9 cellular contexts compared by ENCODE assay signal in the genomic region with DNA sequence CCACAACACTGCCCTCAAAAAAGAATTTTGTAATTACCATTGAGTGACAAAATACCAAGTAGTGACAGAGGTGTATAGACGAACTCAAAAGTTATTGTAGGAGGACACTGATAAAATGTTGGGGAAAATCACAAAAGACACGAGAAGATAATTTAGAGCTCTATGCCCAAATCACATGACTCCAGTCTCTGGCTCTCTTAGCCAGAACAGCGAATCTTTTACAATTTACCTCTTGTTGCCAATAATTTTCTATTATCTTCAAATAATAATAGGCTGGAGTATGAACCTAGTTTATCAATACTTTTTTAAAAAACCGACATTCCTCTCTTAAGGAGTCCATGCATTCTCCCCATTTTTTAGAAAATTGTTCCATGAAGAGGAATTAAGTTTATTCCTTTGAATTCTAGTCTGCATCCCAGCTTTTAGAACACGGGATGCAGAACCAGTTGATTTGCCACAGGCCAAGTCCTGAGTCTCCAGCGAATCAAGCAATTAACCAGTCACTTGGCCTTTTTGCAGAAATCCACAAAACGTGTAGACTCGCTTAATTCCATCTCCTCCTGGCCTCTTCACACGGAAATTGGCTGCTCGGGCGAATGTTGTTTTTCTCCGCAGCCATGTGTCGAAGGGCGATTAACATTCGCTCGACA. TPM values are rescaled to one million over a fixed set of nuclear protein-coding genes. Genes with fewer than 3 reads are reported as not detected.
DNase-seq lines count a peak whose midpoint lies in the region; ATAC-seq lines count a peak whose summit lies in the region.
"Had no signal": no experiment of that assay in that cellular context is flagged by ENCODE, and none has a peak within 500 bp of the region (broad histone marks: within the 10 kb centered on the region; RNA-seq: fewer than 3 reads in every experiment).

No MANE protein-coding gene starts in this region.

- peaks cover 4% of the 10 kb centered on the region for H3K4me1 Mint-ChIP-seq in activated naive CD8-positive, alpha-beta T cell treated with anti-CD3 and anti-CD28 coated beads for 36 hours
- H3K4me1 Mint-ChIP-seq in stimulated activated memory B cell treated with anti-CD40 and anti-IgM and Interleukin-4, amounts not matched to agents 10 μg/mL and 1 μg/mL and 100 μg/mL, for 72 hours, result peaks cover 14% of the 10 kb centered on the region

- peaks cover 67% of the 10 kb centered on the region for H3K27me3 Mint-ChIP-seq in activated naive CD8-positive, alpha-beta T cell treated with anti-CD3 and anti-CD28 coated beads for 36 hours
- H3K27me3 Mint-ChIP-seq in stimulated activated memory B cell treated with anti-CD40 and anti-IgM and Interleukin-4, amounts not matched to agents 10 μg/mL and 1 μg/mL and 100 μg/mL, for 72 hours, result peaks cover 77% of the 10 kb centered on the region

- H3K36me3 Mint-ChIP-seq in activated naive CD8-positive, alpha-beta T cell treated with anti-CD3 and anti-CD28 coated beads for 36 hours, result no peaks in the 10 kb centered on the region
- no peaks in the 10 kb centered on the region for H3K36me3 Mint-ChIP-seq in stimulated activated memory B cell treated with anti-CD40 and anti-IgM and Interleukin-4, amounts not matched to agents 10 μg/mL and 1 μg/mL and 100 μg/mL, for 72 hours

- H3K4me3 Mint-ChIP-seq in activated naive CD8-positive, alpha-beta T cell treated with anti-CD3 and anti-CD28 coated beads for 36 hours, result peak overlapping the region; percentile 72
- peak overlapping the region; percentile 81 for H3K4me3 Mint-ChIP-seq in stimulated activated memory B cell treated with anti-CD40 and anti-IgM and Interleukin-4, amounts not matched to agents 10 μg/mL and 1 μg/mL and 100 μg/mL, for 72 hours

- no peak for ATAC-seq in stimulated activated memory B cell treated with anti-CD40 and anti-IgM and Interleukin-4, amounts not matched to agents 10 μg/mL and 1 μg/mL and 100 μg/mL, for 72 hours
- no peak for ATAC-seq in GM19351 (IDR thresholded peaks at IDR 0.05; ENCODE audit: unreplicated experiment)

- no peaks in the 10 kb centered on the region for H3K9me3 Mint-ChIP-seq in activated naive CD8-positive, alpha-beta T cell treated with anti-CD3 and anti-CD28 coated beads for 36 hours
- H3K9me3 Mint-ChIP-seq in stimulated activated memory B cell treated with anti-CD40 and anti-IgM and Interleukin-4, amounts not matched to agents 10 μg/mL and 1 μg/mL and 100 μg/mL, for 72 hours, result no peaks in the 10 kb centered on the region

- H3K4me3 ChIP-seq in iPS-11a (ENCODE audit: low read depth, low read length), result peak overlapping the region; percentile 42

- DNase-seq in NCI-H2171 treated with DMSO at 0.1 percent for 48 hours (lab: John Stamatoyannopoulos, UW), result peak; percentile 32
- no peak for DNase-seq in NCI-H2171 (lab: John Stamatoyannopoulos, UW)
- no peak for DNase-seq in activated naive CD8-positive, alpha-beta T cell treated with anti-CD3 and anti-CD28 coated beads for 36 hours
- DNase-seq in NCI-H446 treated with DMSO at 0.1 percent for 48 hours (lab: John Stamatoyannopoulos, UW), result no peak
- DNase-seq in 8988T, result no peak

- no peak overlapping the region for H3K27ac Mint-ChIP-seq in activated naive CD8-positive, alpha-beta T cell treated with anti-CD3 and anti-CD28 coated beads for 36 hours
- H3K27ac Mint-ChIP-seq in stimulated activated memory B cell treated with anti-CD40 and anti-IgM and Interleukin-4, amounts not matched to agents 10 μg/mL and 1 μg/mL and 100 μg/mL, for 72 hours, result no peak overlapping the region

RNA-seq across cellular contexts. Expression of a gene that starts 0.5 kb away (rescaled TPM):
- not detected for total RNA-seq in activated naive CD8-positive, alpha-beta T cell treated with anti-CD3 and anti-CD28 coated beads for 36 hours
- total RNA-seq: M059J had no signal

RNA-seq across cellular contexts. Expression of a gene that starts 6.8 kb away (rescaled TPM):
- 10 to 100 TPM; 30.1 to 32.1 TPM for total RNA-seq in activated naive CD8-positive, alpha-beta T cell treated with anti-CD3 and anti-CD28 coated beads for 36 hours
